Comparison of ENCODE assay signal across 21 cellular contexts in the genomic region with DNA sequence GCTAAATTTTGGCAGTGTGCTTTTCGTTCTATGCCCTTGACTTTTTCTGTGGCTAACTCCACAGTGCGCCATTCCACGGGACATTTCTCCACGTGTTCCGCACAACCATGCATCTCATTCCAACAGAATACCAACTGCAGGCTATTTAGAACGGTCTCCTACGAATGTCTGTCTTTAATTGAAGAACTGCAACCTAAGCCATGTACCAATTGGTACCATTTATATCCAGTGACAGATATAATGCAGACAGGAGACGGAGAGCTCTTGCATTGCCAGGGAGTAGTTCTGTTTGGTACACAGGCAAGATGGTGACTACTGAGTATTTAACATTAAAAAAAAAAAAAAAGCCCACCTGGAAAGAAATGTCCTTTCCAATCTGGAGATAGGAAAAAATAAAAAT. TPM values are rescaled to one million over a fixed set of nuclear protein-coding genes. Genes with fewer than 3 reads are reported as not detected.
DNase-seq lines count a peak whose midpoint lies in the region; ATAC-seq and TF ChIP-seq lines count a peak whose summit lies in the region.
"Had no signal": no experiment of that assay in that cellular context is flagged by ENCODE, and none has a peak within 500 bp of the region (broad histone marks: within the 10 kb centered on the region; RNA-seq: fewer than 3 reads in every experiment).

No MANE protein-coding gene starts in this region.

- ATAC-seq in Right ventricle myocardium superior (ENCODE audit: poor library complexity): peak; percentile 3
- ATAC-seq in right cardiac atrium: no peak
- ATAC-seq in HG03565 (IDR thresholded peaks at IDR 0.05; ENCODE audit: unreplicated experiment): no peak
- ATAC-seq: HepG2 had no signal

- no peak for DNase-seq in Right ventricle myocardium superior
- no peak for DNase-seq in right cardiac atrium
- no peak for DNase-seq in trophoblast cell
- no peak for DNase-seq in MCF 10A (ENCODE audit: unreplicated experiment)
- DNase-seq in T-helper 9 cell: no peak
- DNase-seq: ACHN; BE2C; C1 segment of cervical spinal cord; CD4-positive, CD25-positive, alpha-beta regulatory T cell; CD8-positive, alpha-beta memory T cell; COR-L47; DMS 273 treated with DMSO at 0.1 percent for 48 hours; DMS53; DND-41; EL; H9 had no signal

- no peak overlapping the region for H3K4me3 Mint-ChIP-seq in MCF 10A (ENCODE audit: unreplicated experiment)
- H3K4me3 Mint-ChIP-seq: CD4-positive, CD25-positive, alpha-beta regulatory T cell; CD8-positive, alpha-beta memory T cell; H9; IgD-negative memory B cell had no signal

- H3K9me2 ChIP-seq in Loucy (replicated peaks; ENCODE audit: low read depth, low read length): no peaks in the 10 kb centered on the region

- H3K36me3 Mint-ChIP-seq in MCF 10A (ENCODE audit: insufficient read depth, unreplicated experiment): peaks cover 9% of the 10 kb centered on the region
- H3K36me3 Mint-ChIP-seq: IgD-negative memory B cell had no signal

- H3K36me3 ChIP-seq in Loucy (ENCODE audit: insufficient read depth, low read length) (peaks cover 5% of the 10 kb centered on the region; the same call in 1 of the 2 replicates), trophoblast cell (ENCODE audit: control insufficient read depth in 1 of 2, insufficient read depth in 2 of 2, low read length in 2 of 2) (no peaks in the 10 kb centered on the region)
- H3K36me3 ChIP-seq: BE2C had no signal

- no peak overlapping the region for H4K12ac ChIP-seq in trophoblast cell (ENCODE audit: low read depth, low read length)

- H2BK12ac ChIP-seq in trophoblast cell (ENCODE audit: low read length): no peak overlapping the region

- H3K18ac ChIP-seq in trophoblast cell (ENCODE audit: low read length): no peak overlapping the region

- H3K4me1 ChIP-seq in right cardiac atrium (ENCODE audit: control insufficient read depth, insufficient read depth, low read length) (peaks cover 16% of the 10 kb centered on the region), Loucy (ENCODE audit: insufficient read depth, low read length, poor library complexity, severe bottlenecking) (peaks cover 42% of the 10 kb centered on the region), trophoblast cell (ENCODE audit: control insufficient read depth in 1 of 2, insufficient read depth in 2 of 2, low read length in 2 of 2) (peaks cover 0 to 4% of the 10 kb centered on the region in 2 experiments)
- H3K4me1 ChIP-seq: BE2C had no signal

- H3K4me3 ChIP-seq in right cardiac atrium (ENCODE audit: low read length): no peak overlapping the region
- H3K4me3 ChIP-seq in Loucy (ENCODE audit: low read length, poor library complexity, severe bottlenecking): no peak overlapping the region
- no peak overlapping the region for H3K4me3 ChIP-seq in trophoblast cell (ENCODE audit: low read depth, low read length)

- no peak overlapping the region for H3K4ac ChIP-seq in trophoblast cell (ENCODE audit: low read depth, low read length)

- H3K9ac ChIP-seq in Loucy (ENCODE audit: low read depth, low read length, poor library complexity, severe bottlenecking): no peak overlapping the region
- H3K9ac ChIP-seq in trophoblast cell (ENCODE audit: low read length): no peak overlapping the region

- H3F3A ChIP-seq in Loucy (ENCODE audit: low read depth): no peaks in the 10 kb centered on the region; the same call in 1 of the 2 replicates

- no TSS peak for BruUV-seq in MCF 10A (replicated peaks; lab: Mats Ljungman, UMichigan)

- peaks cover 75% of the 10 kb centered on the region for H4K20me1 ChIP-seq in Loucy (ENCODE audit: insufficient read depth, low read length, poor library complexity, severe bottlenecking)

- no peak overlapping the region for H2AK5ac ChIP-seq in trophoblast cell (ENCODE audit: low read length)

- CTCF ChIA-PET in MCF 10A (lab: Yijun Ruan, JAX): interaction anchor here (0.6 kb wide), 1 partner anchor 9 kb away, joined by 4 read pairs; a partner anchor contains a TSS

- H3K27ac ChIP-seq in right cardiac atrium (ENCODE audit: low read length) (no peak overlapping the region), trophoblast cell (ENCODE audit: low read depth, low read length) (no peak overlapping the region)

- no peak overlapping the region for H4K91ac ChIP-seq in trophoblast cell (ENCODE audit: low read depth, low read length)

- no peak overlapping the region for H3K14ac ChIP-seq in trophoblast cell (ENCODE audit: low read length)

- POLR2A ChIA-PET in MCF 10A (lab: Yijun Ruan, JAX): interaction anchor here (1.1 kb wide), 1 partner anchor 18 kb away, joined by 3 read pairs; no protein-coding TSS in a partner anchor

- H3K79me2 ChIP-seq in Loucy (ENCODE audit: insufficient read depth, low read length) (peaks cover 99% of the 10 kb centered on the region), trophoblast cell (ENCODE audit: control insufficient read depth, insufficient read depth, low read length, poor library complexity) (no peaks in the 10 kb centered on the region)

- TF ChIP-seq CTCF in Loucy (conservative IDR thresholded peaks at IDR 0.05; ENCODE audit: low read length) (no peak), MCF 10A (IDR thresholded peaks at IDR 0.05; ENCODE audit: unreplicated experiment) (no peak)

- H3K27me3 ChIP-seq in right cardiac atrium (ENCODE audit: control insufficient read depth, insufficient read depth) (no peaks in the 10 kb centered on the region), Loucy (ENCODE audit: insufficient read depth, low read length, poor library complexity, severe bottlenecking) (no peaks in the 10 kb centered on the region), trophoblast cell (ENCODE audit: insufficient read depth, low read length) (no peaks in the 10 kb centered on the region)
- H3K27me3 ChIP-seq: BE2C had no signal

- H2BK120ac ChIP-seq in trophoblast cell (ENCODE audit: insufficient read depth, low read length, poor library complexity): no peak overlapping the region

- H4K8ac ChIP-seq in trophoblast cell (ENCODE audit: low read depth, low read length): no peak overlapping the region

- H2AFZ ChIP-seq in Loucy (ENCODE audit: low read length) (no peak overlapping the region), trophoblast cell (ENCODE audit: insufficient read depth, low read length, poor library complexity) (no peak overlapping the region)

- 85% methylated on average over 8 of the region's 8 CpGs for WGBS in right cardiac atrium
- no CpG with 5 or more reads among the region's 8 CpGs for WGBS in trophoblast cell (ENCODE audit: extremely low coverage, insufficient coverage, insufficient read length)

- no peak overlapping the region for H2BK5ac ChIP-seq in trophoblast cell (ENCODE audit: low read depth, low read length, poor library complexity)

- H3K23ac ChIP-seq in trophoblast cell (ENCODE audit: low read length): peak overlapping the region; percentile 93

- H3K9me3 ChIP-seq in right cardiac atrium (ENCODE audit: control insufficient read depth, low read length): no peaks in the 10 kb centered on the region
- no peaks in the 10 kb centered on the region for H3K9me3 ChIP-seq in Loucy (ENCODE audit: insufficient read depth, low read depth, low read length)
- no peaks in the 10 kb centered on the region for H3K9me3 ChIP-seq in trophoblast cell (ENCODE audit: insufficient read depth, low read depth, low read length)
- H3K9me3 ChIP-seq: BE2C had no signal

- H3K79me1 ChIP-seq in trophoblast cell (ENCODE audit: low read length): no peaks in the 10 kb centered on the region

- no peaks in the 10 kb centered on the region for H3K27me3 Mint-ChIP-seq in MCF 10A (ENCODE audit: insufficient read depth, unreplicated experiment)
- H3K27me3 Mint-ChIP-seq: CD4-positive, CD25-positive, alpha-beta regulatory T cell; CD8-positive, alpha-beta memory T cell; IgD-negative memory B cell had no signal

- intact Hi-C loops in Right ventricle myocardium superior (cut with DNase I): loop anchor here (10.0 kb wide), 1 partner anchor 57 kb away; no protein-coding TSS in a partner anchor
- intact Hi-C loops in right cardiac atrium (cut with DNase I): loop anchor here in 1 of 4 donors (10.0 kb wide), 1 partner anchor 57 kb away; no protein-coding TSS in a partner anchor
- intact Hi-C loops in MCF 10A (cut with micrococcal nuclease): no loop called here

- H3K9me3 Mint-ChIP-seq in MCF 10A (ENCODE audit: unreplicated experiment): no peaks in the 10 kb centered on the region
- H3K9me3 Mint-ChIP-seq: CD4-positive, CD25-positive, alpha-beta regulatory T cell; CD8-positive, alpha-beta memory T cell; H9; IgD-negative memory B cell had no signal

- H3K4me2 ChIP-seq in Loucy (ENCODE audit: low read depth, low read length, poor library complexity, severe bottlenecking) (peak overlapping the region; percentile 21), trophoblast cell (ENCODE audit: low read length) (no peak overlapping the region)

- H3K4me1 Mint-ChIP-seq in MCF 10A (ENCODE audit: insufficient read depth, unreplicated experiment): no peaks in the 10 kb centered on the region

- no peak overlapping the region for H3K27ac Mint-ChIP-seq in MCF 10A (ENCODE audit: low read depth, unreplicated experiment)
- H3K27ac Mint-ChIP-seq: CD4-positive, CD25-positive, alpha-beta regulatory T cell; H9; IgD-negative memory B cell had no signal

RNA-seq across cellular contexts. Expression of a gene that starts 9.1 kb away (rescaled TPM):
- total RNA-seq in Right ventricle myocardium superior (9.4 TPM), right cardiac atrium (10 to 100 TPM; 11.3 to 12.9 (median 12.1) TPM), MCF 10A (2022) (5.8 and 7.4 TPM in 2 replicates)
- 3.3 TPM for polyA plus RNA-seq in right cardiac atrium
- polyA plus RNA-seq in trophoblast cell (2013): 1.3 and 1.6 TPM in 2 replicates
- total RNA-seq: G401 had no signal
